Comparison of ENCODE assay signal across 1 cellular context in the genomic region with DNA sequence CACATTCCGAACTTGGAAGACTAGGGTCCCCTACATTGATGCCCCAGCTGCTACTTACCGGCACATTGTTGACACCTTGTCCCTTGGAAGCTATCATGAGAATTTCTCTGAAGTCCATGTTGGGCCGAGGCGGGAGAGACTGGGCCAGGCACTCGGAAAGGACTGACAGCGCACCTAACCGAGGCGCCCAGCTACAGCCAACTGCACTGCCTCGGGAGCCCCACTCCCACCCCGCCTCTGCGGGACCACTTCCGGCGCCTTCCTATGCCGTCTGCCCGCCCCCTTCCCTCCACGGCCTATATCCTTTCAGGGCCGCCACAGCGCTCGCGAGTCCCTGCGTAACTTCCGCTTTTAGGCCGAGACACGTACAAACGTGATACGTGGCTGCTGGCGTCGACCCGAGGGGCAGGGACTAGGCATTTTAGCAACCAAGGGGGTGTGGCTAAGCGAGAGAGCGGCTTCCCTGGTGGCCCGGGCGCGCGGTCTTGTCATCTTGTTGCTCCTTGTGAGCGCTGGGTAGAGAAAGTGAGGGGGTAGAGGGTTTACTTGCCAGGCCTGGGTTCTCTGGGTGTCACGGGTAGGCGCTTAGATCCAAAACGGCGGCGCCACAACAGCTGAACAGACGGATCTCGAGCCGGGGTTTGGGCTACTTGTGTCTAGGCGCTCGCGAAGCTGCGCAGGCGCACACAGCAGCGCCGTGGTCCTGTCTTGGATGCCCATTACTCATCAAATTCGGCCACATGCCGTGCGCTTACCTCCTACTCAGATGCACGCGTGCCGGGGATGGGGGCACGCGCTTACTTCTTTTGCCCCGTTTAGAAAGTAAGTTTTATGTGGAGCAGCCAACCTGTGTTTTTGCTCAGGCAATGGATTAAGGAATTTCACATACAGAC.
TF ChIP-seq lines count a peak whose summit lies in the region.

A gene with protein sequence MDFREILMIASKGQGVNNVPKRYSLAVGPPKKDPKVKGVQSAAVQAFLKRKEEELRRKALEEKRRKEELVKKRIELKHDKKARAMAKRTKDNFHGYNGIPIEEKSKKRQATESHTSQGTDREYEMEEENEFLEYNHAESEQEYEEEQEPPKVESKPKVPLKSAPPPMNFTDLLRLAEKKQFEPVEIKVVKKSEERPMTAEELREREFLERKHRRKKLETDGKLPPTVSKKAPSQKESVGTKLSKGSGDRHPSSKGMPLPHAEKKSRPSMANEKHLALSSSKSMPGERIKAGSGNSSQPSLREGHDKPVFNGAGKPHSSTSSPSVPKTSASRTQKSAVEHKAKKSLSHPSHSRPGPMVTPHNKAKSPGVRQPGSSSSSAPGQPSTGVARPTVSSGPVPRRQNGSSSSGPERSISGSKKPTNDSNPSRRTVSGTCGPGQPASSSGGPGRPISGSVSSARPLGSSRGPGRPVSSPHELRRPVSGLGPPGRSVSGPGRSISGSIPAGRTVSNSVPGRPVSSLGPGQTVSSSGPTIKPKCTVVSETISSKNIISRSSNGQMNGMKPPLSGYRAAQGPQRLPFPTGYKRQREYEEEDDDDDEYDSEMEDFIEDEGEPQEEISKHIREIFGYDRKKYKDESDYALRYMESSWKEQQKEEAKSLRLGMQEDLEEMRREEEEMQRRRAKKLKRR (minus strand): TSS at position 203 of the 893 bp plus-strand sequence. CDS start 85 bp downstream, at position 118.

TF ChIP-seq in HepG2, 621 proteins besides CTCF, POLR2A, EP300 and RAD21 (continued from another document and continues in another):
- TF ChIP-seq, protein P1, sequence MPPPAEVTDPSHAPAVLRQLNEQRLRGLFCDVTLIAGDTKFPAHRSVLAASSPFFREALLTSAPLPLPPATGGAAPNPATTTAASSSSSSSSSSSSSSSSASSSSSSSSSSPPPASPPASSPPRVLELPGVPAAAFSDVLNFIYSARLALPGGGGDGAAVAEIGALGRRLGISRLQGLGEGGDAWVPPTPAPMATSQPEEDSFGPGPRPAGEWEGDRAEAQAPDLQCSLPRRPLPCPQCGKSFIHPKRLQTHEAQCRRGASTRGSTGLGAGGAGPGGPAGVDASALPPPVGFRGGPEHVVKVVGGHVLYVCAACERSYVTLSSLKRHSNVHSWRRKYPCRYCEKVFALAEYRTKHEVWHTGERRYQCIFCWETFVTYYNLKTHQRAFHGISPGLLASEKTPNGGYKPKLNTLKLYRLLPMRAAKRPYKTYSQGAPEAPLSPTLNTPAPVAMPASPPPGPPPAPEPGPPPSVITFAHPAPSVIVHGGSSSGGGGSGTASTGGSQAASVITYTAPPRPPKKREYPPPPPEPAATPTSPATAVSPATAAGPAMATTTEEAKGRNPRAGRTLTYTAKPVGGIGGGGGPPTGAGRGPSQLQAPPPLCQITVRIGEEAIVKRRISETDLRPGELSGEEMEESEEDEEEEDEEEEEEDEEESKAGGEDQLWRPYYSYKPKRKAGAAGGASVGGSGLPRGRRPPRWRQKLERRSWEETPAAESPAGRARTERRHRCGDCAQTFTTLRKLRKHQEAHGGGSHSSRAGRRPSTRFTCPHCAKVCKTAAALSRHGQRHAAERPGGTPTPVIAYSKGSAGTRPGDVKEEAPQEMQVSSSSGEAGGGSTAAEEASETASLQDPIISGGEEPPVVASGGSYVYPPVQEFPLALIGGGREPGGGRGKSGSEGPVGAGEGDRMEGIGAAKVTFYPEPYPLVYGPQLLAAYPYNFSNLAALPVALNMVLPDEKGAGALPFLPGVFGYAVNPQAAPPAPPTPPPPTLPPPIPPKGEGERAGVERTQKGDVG (CRISPR knock-in tag; IDR thresholded peaks at IDR 0.05; ENCODE audit: borderline replicate concordance): peak; percentile 67; the same call in 1 of the 2 replicates
- TF ChIP-seq CREB3 (CRISPR knock-in tag; IDR thresholded peaks at IDR 0.05) (no peak), SP140L (CRISPR knock-in tag; IDR thresholded peaks at IDR 0.05; ENCODE audit: borderline replicate concordance) (0 out of 2 replicates have a peak, but pooled peaks have one; percentile 46), HCFC1 (IDR thresholded peaks at IDR 0.05; ENCODE audit: low read depth, low read length) (peak; percentile 70), MBD4 (IDR thresholded peaks at IDR 0.05; ENCODE audit: borderline replicate concordance, low read length) (no peak), ZBTB1 (CRISPR knock-in tag; IDR thresholded peaks at IDR 0.05; ENCODE audit: borderline replicate concordance) (no peak), TGIF2 (CRISPR knock-in tag; IDR thresholded peaks at IDR 0.05) (peak; percentile 83), PHF20 (CRISPR knock-in tag; IDR thresholded peaks at IDR 0.05) (peak; percentile 98), ZSCAN12 (CRISPR knock-in tag; IDR thresholded peaks at IDR 0.05) (no peak), EEA1 (CRISPR knock-in tag; IDR thresholded peaks at IDR 0.05; ENCODE audit: borderline replicate concordance) (no peak), CHD2 (IDR thresholded peaks at IDR 0.05; ENCODE audit: low read depth, low read length) (peak; percentile 84), ZNF460 (CRISPR knock-in tag; IDR thresholded peaks at IDR 0.05; ENCODE audit: borderline replicate concordance) (0 out of 2 replicates have a peak, but pooled peaks have one; percentile 35), SUZ12 (IDR thresholded peaks at IDR 0.05; ENCODE audit: low read depth, low read length) (no peak), TBL1XR1 (IDR thresholded peaks at IDR 0.05; ENCODE audit: borderline replicate concordance, low read length, partially characterized antibody) (peak; percentile 44), TBP (CRISPR knock-in tag; IDR thresholded peaks at IDR 0.05) (0 out of 2 replicates have a peak, but pooled peaks have one; percentile 86), ZMYM3 (CRISPR knock-in tag; IDR thresholded peaks at IDR 0.05) (peak; percentile 20; the same call in 1 of the 2 replicates), MLXIP (CRISPR knock-in tag; IDR thresholded peaks at IDR 0.05; ENCODE audit: borderline replicate concordance) (no peak), ATRX (CRISPR knock-in tag; IDR thresholded peaks at IDR 0.05; ENCODE audit: borderline replicate concordance) (no peak), CBX5 (CRISPR knock-in tag; IDR thresholded peaks at IDR 0.05; ENCODE audit: borderline replicate concordance) (no peak; the same call in 1 of the 2 replicates), TARDBP (CRISPR knock-in tag; IDR thresholded peaks at IDR 0.05) (no peak; the same call in none of the 2 replicates), SP2 (CRISPR knock-in tag; IDR thresholded peaks at IDR 0.05) (peak; percentile 87), ZNF251 (CRISPR knock-in tag; IDR thresholded peaks at IDR 0.05) (0 out of 2 replicates have a peak, but pooled peaks have one; percentile 63), FOXP1 (IDR thresholded peaks at IDR 0.05) (no peak), FOXP1 (CRISPR knock-in tag; IDR thresholded peaks at IDR 0.05) (no peak), ZBTB34 (CRISPR knock-in tag; IDR thresholded peaks at IDR 0.05) (no peak), HOXA7 (CRISPR knock-in tag; IDR thresholded peaks at IDR 0.05) (no peak), ZNF761 (CRISPR knock-in tag; conservative IDR thresholded peaks at IDR 0.05) (no peak), ZBTB38 (CRISPR knock-in tag; IDR thresholded peaks at IDR 0.05) (peak; percentile 62; the same call in 1 of the 2 replicates)
- TF ChIP-seq, protein P2, sequence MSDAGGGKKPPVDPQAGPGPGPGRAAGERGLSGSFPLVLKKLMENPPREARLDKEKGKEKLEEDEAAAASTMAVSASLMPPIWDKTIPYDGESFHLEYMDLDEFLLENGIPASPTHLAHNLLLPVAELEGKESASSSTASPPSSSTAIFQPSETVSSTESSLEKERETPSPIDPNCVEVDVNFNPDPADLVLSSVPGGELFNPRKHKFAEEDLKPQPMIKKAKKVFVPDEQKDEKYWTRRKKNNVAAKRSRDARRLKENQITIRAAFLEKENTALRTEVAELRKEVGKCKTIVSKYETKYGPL (CRISPR knock-in tag; IDR thresholded peaks at IDR 0.05): no peak
- TF ChIP-seq, protein P3, sequence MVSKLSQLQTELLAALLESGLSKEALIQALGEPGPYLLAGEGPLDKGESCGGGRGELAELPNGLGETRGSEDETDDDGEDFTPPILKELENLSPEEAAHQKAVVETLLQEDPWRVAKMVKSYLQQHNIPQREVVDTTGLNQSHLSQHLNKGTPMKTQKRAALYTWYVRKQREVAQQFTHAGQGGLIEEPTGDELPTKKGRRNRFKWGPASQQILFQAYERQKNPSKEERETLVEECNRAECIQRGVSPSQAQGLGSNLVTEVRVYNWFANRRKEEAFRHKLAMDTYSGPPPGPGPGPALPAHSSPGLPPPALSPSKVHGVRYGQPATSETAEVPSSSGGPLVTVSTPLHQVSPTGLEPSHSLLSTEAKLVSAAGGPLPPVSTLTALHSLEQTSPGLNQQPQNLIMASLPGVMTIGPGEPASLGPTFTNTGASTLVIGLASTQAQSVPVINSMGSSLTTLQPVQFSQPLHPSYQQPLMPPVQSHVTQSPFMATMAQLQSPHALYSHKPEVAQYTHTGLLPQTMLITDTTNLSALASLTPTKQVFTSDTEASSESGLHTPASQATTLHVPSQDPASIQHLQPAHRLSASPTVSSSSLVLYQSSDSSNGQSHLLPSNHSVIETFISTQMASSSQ (IDR thresholded peaks at IDR 0.05; ENCODE audit: low read depth): 0 out of 2 replicates have a peak, but pooled peaks have one; percentile 14
- TF ChIP-seq, protein P3 (CRISPR knock-in tag; IDR thresholded peaks at IDR 0.05; ENCODE audit: borderline replicate concordance): peak; percentile 48; the same call in 1 of the 2 replicates
- TF ChIP-seq, protein P4, sequence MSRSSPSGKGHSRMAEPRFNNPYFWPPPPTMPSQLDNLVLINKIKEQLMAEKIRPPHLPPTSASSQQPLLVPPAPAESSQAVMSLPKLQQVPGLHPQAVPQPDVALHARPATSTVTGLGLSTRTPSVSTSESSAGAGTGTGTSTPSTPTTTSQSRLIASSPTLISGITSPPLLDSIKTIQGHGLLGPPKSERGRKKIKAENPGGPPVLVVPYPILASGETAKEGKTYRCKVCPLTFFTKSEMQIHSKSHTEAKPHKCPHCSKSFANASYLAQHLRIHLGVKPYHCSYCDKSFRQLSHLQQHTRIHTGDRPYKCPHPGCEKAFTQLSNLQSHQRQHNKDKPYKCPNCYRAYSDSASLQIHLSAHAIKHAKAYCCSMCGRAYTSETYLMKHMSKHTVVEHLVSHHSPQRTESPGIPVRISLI (CRISPR knock-in tag; IDR thresholded peaks at IDR 0.05; ENCODE audit: borderline replicate concordance): no peak; the same call in 1 of the 2 replicates
- TF ChIP-seq, protein P5, sequence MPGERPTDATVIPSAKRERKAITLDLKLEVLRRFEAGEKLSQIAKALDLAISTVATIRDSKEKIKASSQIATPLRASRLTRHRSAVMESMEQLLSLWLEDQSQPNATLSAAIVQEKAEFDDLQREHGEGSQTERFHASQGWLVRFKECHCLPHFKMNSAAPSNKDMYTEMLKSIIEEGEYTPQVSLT (CRISPR knock-in tag; IDR thresholded peaks at IDR 0.05; ENCODE audit: borderline replicate concordance, low read depth): no peak
- TF ChIP-seq, protein P6, sequence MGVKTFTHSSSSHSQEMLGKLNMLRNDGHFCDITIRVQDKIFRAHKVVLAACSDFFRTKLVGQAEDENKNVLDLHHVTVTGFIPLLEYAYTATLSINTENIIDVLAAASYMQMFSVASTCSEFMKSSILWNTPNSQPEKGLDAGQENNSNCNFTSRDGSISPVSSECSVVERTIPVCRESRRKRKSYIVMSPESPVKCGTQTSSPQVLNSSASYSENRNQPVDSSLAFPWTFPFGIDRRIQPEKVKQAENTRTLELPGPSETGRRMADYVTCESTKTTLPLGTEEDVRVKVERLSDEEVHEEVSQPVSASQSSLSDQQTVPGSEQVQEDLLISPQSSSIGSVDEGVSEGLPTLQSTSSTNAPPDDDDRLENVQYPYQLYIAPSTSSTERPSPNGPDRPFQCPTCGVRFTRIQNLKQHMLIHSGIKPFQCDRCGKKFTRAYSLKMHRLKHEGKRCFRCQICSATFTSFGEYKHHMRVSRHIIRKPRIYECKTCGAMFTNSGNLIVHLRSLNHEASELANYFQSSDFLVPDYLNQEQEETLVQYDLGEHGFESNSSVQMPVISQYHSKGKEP (CRISPR knock-in tag; IDR thresholded peaks at IDR 0.05): no peak
